Comparison of ENCODE assay signal across 8 cellular contexts in genomic region chr1:224434447-224435317, GRCh38. TPM values are rescaled to one million over a fixed set of nuclear protein-coding genes. Genes with fewer than 3 reads are reported as not detected.
DNase-seq lines count a peak whose midpoint lies in the region; ATAC-seq and TF ChIP-seq lines count a peak whose summit lies in the region.

Gene WDR26 (minus strand): TSS chr1:224434797.

- WGBS in gastroesophageal sphincter (ENCODE audit: low coverage in 1 of 2), 2 donors = no CpG with 5 or more reads among the region's 70 CpGs
- no CpG with 5 or more reads among the region's 70 CpGs for WGBS in neuronal stem cell (ENCODE audit: extremely low coverage in 2 of 2, insufficient read length in 2 of 2, insufficient replicate concordance in 1 of 2), 2 donors

- peak within 1 kb of the TSS; percentile 95 to 99 (median 97) for H3K27ac ChIP-seq in gastroesophageal sphincter
- peak within 1 kb of the TSS; percentile 81 for H3K27ac ChIP-seq in neuronal stem cell (replicated peaks; ENCODE audit: low read length)
- peak within 1 kb of the TSS; percentile 94 for H3K27ac ChIP-seq in substantia nigra (ENCODE audit: low read depth, low read length, poor library complexity, severe bottlenecking)

- peak within 1 kb of the TSS; percentile 96 for H3K18ac ChIP-seq in neuronal stem cell (ENCODE audit: low read length)

- peak within 1 kb of the TSS; percentile 99 for H2BK12ac ChIP-seq in neuronal stem cell (ENCODE audit: low read length)

- H3K36me3 ChIP-seq in HAP-1 (replicated peaks) (peaks cover 9% of the 10 kb centered on the region), MG63 (peaks cover 20% of the 10 kb centered on the region), gastroesophageal sphincter (peaks cover 0 to 2% of the 10 kb centered on the region in 2 donors), neuronal stem cell (replicated peaks in 1 of 2; ENCODE audit: control insufficient read depth in 2 of 2, insufficient read depth in 2 of 2, low read length in 2 of 2) (peaks cover 3 to 20% of the 10 kb centered on the region in 2 donors)

- H3K4me3 ChIP-seq in HAP-1 = peak within 1 kb of the TSS; percentile 70
- peak within 1 kb of the TSS; percentile 67 for H3K4me3 ChIP-seq in MG63
- peak within 1 kb of the TSS; percentile 84 to 86 for H3K4me3 ChIP-seq in gastroesophageal sphincter
- peak within 1 kb of the TSS; percentile 94 to 100 for H3K4me3 ChIP-seq in neuronal stem cell (ENCODE audit: low read length in 2 of 2)

- no peaks in the 10 kb centered on the region for H3K9me3 ChIP-seq in HAP-1
- H3K9me3 ChIP-seq in MG63 = no peaks in the 10 kb centered on the region
- no peaks in the 10 kb centered on the region for H3K9me3 ChIP-seq in gastroesophageal sphincter
- no peaks in the 10 kb centered on the region for H3K9me3 ChIP-seq in neuronal stem cell (replicated peaks in 1 of 2; ENCODE audit: control insufficient read depth in 2 of 2, insufficient read depth in 1 of 2, low read depth in 1 of 2, low read length in 2 of 2)

- no peak within 1 kb of the TSS for H4K91ac ChIP-seq in neuronal stem cell (ENCODE audit: low read depth, low read length, poor library complexity)

- H2BK15ac ChIP-seq in neuronal stem cell (ENCODE audit: low read length) = peak within 1 kb of the TSS; percentile 44

- peak within 1 kb of the TSS; percentile 85 for H2BK5ac ChIP-seq in neuronal stem cell (ENCODE audit: low read length)

- peak within 1 kb of the TSS; percentile 100 for H4K8ac ChIP-seq in neuronal stem cell (ENCODE audit: low read depth, low read length)

- TF ChIP-seq POLR2A in gastroesophageal sphincter (IDR thresholded peaks at IDR 0.05) = peak; percentile 59 to 66

- H3K9ac ChIP-seq in neuronal stem cell (ENCODE audit: low read depth, low read length, poor library complexity) = peak within 1 kb of the TSS; percentile 98

- peak in 2 of 4 experiments; percentile 4 to 22 for TF ChIP-seq CTCF in gastroesophageal sphincter (IDR thresholded peaks at IDR 0.05)

- H3K4me2 ChIP-seq in neuronal stem cell (ENCODE audit: insufficient read depth, low read length, poor library complexity, severe bottlenecking) = peak within 1 kb of the TSS; percentile 96

- H3K4me1 ChIP-seq in HAP-1 = peaks cover 21% of the 10 kb centered on the region
- peaks cover 0 to 55% (median 17%) of the 10 kb centered on the region in 3 donors for H3K4me1 ChIP-seq in gastroesophageal sphincter
- peaks cover 10 to 17% of the 10 kb centered on the region in 2 donors for H3K4me1 ChIP-seq in neuronal stem cell (ENCODE audit: control insufficient read depth in 2 of 2, insufficient read depth in 1 of 2, low read depth in 1 of 2, low read length in 2 of 2)

- peak within 1 kb of the TSS; percentile 98 for H3K23ac ChIP-seq in neuronal stem cell (ENCODE audit: low read depth, low read length, poor library complexity)

- H3K27me3 ChIP-seq in HAP-1 (ENCODE audit: low read depth) (no peaks in the 10 kb centered on the region), MG63 (no peaks in the 10 kb centered on the region), gastroesophageal sphincter (no peaks in the 10 kb centered on the region), neuronal stem cell (ENCODE audit: control insufficient read depth in 3 of 3, insufficient read depth in 3 of 3, low read depth in 1 of 3, low read length in 3 of 3) (no peaks in the 10 kb centered on the region)

- peak; percentile 86 for ATAC-seq in gastroesophageal sphincter

- peak within 1 kb of the TSS; percentile 40 for H3K4ac ChIP-seq in neuronal stem cell (ENCODE audit: low read length)

- H3K14ac ChIP-seq in neuronal stem cell (ENCODE audit: low read length) = peak within 1 kb of the TSS; percentile 97

- H2AFZ ChIP-seq in neuronal stem cell (ENCODE audit: low read length) = peak within 1 kb of the TSS; percentile 100

- in situ Hi-C loops in HAP-1 (cut with MboI; ENCODE audit: low sequenced_read_pairs) = no loop called here
- in situ Hi-C loops in SK-MEL-5 (cut with HindIII; ENCODE audit: low pct_unique_long_range_greater_than_20kb, low sequenced_read_pairs) = no loop called here

- no peak within 1 kb of the TSS for H2BK120ac ChIP-seq in neuronal stem cell (ENCODE audit: low read depth, low read length)

- peak; percentile 15 for DNase-seq in GM04503 (ENCODE audit: low read depth)
- peak; percentile 88 for DNase-seq in HAP-1 (ENCODE audit: low spot score in 2 of 2)
- peak; percentile 87 for DNase-seq in MG63
- peak; percentile 86 for DNase-seq in SK-MEL-5 (ENCODE audit: low read depth, low spot score)
- peak; percentile 37 to 71 (median 58) for DNase-seq in activated naive CD4-positive, alpha-beta T cell (lab: John Stamatoyannopoulos, UW)
- peak; percentile 77 for DNase-seq in neuronal stem cell (ENCODE audit: low spot score)
- peak in 48 of 49 donors; percentile 31 to 88 (median 75) for DNase-seq in substantia nigra (lab: John Stamatoyannopoulos, UW)

- no peak for TF ChIP-seq EP300 in gastroesophageal sphincter (IDR thresholded peaks at IDR 0.05)

- peak within 1 kb of the TSS; percentile 77 for H2AK5ac ChIP-seq in neuronal stem cell (ENCODE audit: low read depth, low read length)

- peaks cover 5% of the 10 kb centered on the region for H3K79me1 ChIP-seq in neuronal stem cell (ENCODE audit: low read depth, low read length)

RNA-seq across cellular contexts. Expression of gene WDR26, which starts in this region (rescaled TPM):
- total RNA-seq in MG63 (2014; rRNA removed; shearing (Covaris generic); ENCODE audit: low replicate concordance) = 33.5 and 37.1 TPM in 2 replicates
- total RNA-seq in SK-MEL-5 (2014; rRNA removed; shearing (Covaris generic)) = 40.3 and 44.4 TPM in 2 replicates
- polyA plus RNA-seq in SK-MEL-5 (2015; cell fraction: cytosol; rRNA removed) = 47.7 and 68.8 TPM in 2 replicates
- 88.8 and 94.5 TPM in 2 replicates for polyA plus RNA-seq in SK-MEL-5 (2015; cell fraction: nucleus; rRNA removed)
- 10 to 100 TPM; 63.9 to 94.5 (median 77.7) TPM for total RNA-seq in gastroesophageal sphincter
- polyA plus RNA-seq in neuronal stem cell (2013, experiment 1 of 2) = 32.0 TPM
- polyA plus RNA-seq in neuronal stem cell (2013, experiment 2 of 2) = 32.0 TPM

Comparison
In these comparisons a context has a peak if more than half of its experiments do, and no peak if none do; other contexts are left out.
1. Peak in every context shown above with its lines: DNase-seq, ATAC-seq, H3K4me3 ChIP-seq and H3K27ac ChIP-seq.
2. DNase-seq: peak in every context shown above with its lines; median percentile 88 in HAP-1; 87 in MG63; 86 in SK-MEL-5; 77 in neuronal stem cell; 75 in substantia nigra; 58 in activated naive CD4-positive, alpha-beta T cell; 15 in GM04503.